Comparison of ENCODE assay signal across 1 cellular context in the genomic region with DNA sequence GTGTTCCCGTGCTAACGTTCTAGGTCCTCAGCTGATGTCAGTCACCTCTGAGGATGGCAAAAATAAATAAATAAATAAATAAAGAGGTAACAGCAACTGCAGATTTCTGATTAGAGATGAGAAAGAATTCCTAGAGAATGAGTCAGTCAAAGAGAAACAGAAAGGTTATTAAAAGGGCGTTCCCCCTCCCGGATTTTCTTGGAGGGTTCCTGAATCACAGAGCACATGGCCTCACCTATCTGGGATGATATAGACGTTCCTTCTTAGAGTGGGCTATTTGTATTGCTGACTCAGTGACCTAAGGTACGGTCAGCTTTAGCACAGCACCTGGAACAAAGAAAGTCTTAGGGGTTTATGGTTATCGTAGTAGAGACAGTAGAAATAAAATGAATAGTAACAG.
A peak's percentile ranks its signal among the peaks of the same experiment; 100 is the strongest.
TF ChIP-seq lines count a peak whose summit lies in the region.

No MANE protein-coding gene starts in this region.

TF ChIP-seq in K562, 482 proteins besides CTCF, POLR2A, EP300 and RAD21 (continued from another document and continues in another):
- TF ChIP-seq ZNF518B (CRISPR knock-in tag; IDR thresholded peaks at IDR 0.05) = no peak
- no peak for TF ChIP-seq BRCA1 (IDR thresholded peaks at IDR 0.05)
- TF ChIP-seq BRCA1 (CRISPR knock-in tag; IDR thresholded peaks at IDR 0.05) = no peak
- no peak for TF ChIP-seq ZSCAN29 (IDR thresholded peaks at IDR 0.05)
- TF ChIP-seq, protein P1, sequence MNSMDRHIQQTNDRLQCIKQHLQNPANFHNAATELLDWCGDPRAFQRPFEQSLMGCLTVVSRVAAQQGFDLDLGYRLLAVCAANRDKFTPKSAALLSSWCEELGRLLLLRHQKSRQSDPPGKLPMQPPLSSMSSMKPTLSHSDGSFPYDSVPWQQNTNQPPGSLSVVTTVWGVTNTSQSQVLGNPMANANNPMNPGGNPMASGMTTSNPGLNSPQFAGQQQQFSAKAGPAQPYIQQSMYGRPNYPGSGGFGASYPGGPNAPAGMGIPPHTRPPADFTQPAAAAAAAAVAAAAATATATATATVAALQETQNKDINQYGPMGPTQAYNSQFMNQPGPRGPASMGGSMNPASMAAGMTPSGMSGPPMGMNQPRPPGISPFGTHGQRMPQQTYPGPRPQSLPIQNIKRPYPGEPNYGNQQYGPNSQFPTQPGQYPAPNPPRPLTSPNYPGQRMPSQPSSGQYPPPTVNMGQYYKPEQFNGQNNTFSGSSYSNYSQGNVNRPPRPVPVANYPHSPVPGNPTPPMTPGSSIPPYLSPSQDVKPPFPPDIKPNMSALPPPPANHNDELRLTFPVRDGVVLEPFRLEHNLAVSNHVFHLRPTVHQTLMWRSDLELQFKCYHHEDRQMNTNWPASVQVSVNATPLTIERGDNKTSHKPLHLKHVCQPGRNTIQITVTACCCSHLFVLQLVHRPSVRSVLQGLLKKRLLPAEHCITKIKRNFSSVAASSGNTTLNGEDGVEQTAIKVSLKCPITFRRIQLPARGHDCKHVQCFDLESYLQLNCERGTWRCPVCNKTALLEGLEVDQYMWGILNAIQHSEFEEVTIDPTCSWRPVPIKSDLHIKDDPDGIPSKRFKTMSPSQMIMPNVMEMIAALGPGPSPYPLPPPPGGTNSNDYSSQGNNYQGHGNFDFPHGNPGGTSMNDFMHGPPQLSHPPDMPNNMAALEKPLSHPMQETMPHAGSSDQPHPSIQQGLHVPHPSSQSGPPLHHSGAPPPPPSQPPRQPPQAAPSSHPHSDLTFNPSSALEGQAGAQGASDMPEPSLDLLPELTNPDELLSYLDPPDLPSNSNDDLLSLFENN (IDR thresholded peaks at IDR 0.05; ENCODE audit: low read depth in 2 of 2, low read length in 2 of 2) = no peak
- TF ChIP-seq ATF3 (IDR thresholded peaks at IDR 0.05) = peak; percentile 64; the same call in 1 of the 2 replicates
- no peak for TF ChIP-seq ATF3 (CRISPR knock-in tag; conservative IDR thresholded peaks at IDR 0.05)
- no peak for TF ChIP-seq RNF2 (IDR thresholded peaks at IDR 0.05)
- TF ChIP-seq KDM1A (IDR thresholded peaks at IDR 0.05) = peak; percentile 73
- no peak for TF ChIP-seq ZNF263 (CRISPR knock-in tag; IDR thresholded peaks at IDR 0.05; ENCODE audit: borderline replicate concordance)
- TF ChIP-seq FOSL1 (tag; conservative IDR thresholded peaks at IDR 0.05) = peak; percentile 86
- TF ChIP-seq, protein P2, sequence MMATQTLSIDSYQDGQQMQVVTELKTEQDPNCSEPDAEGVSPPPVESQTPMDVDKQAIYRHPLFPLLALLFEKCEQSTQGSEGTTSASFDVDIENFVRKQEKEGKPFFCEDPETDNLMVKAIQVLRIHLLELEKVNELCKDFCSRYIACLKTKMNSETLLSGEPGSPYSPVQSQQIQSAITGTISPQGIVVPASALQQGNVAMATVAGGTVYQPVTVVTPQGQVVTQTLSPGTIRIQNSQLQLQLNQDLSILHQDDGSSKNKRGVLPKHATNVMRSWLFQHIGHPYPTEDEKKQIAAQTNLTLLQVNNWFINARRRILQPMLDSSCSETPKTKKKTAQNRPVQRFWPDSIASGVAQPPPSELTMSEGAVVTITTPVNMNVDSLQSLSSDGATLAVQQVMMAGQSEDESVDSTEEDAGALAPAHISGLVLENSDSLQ (IDR thresholded peaks at IDR 0.05) = peak; percentile 42
- TF ChIP-seq CTBP1 (IDR thresholded peaks at IDR 0.05; ENCODE audit: borderline replicate concordance) = peak; percentile 54
- no peak for TF ChIP-seq CTCFL (IDR thresholded peaks at IDR 0.05; ENCODE audit: borderline replicate concordance, insufficient read depth, low read depth, low read length, poor library complexity, severe bottlenecking)
- TF ChIP-seq ZNF143 (CRISPR knock-in tag; IDR thresholded peaks at IDR 0.05) = no peak
- peak; percentile 22; the same call in 1 of the 2 replicates for TF ChIP-seq CBFA2T2 (conservative IDR thresholded peaks at IDR 0.05)
- TF ChIP-seq ZNF561 (CRISPR knock-in tag; conservative IDR thresholded peaks at IDR 0.05) = no peak
- no peak for TF ChIP-seq NFIC (IDR thresholded peaks at IDR 0.05)
- TF ChIP-seq TEAD4 (IDR thresholded peaks at IDR 0.05; ENCODE audit: low read length) = peak; percentile 68
- TF ChIP-seq TEAD4 (CRISPR knock-in tag; IDR thresholded peaks at IDR 0.05; ENCODE audit: borderline replicate concordance) = no peak
- no peak for TF ChIP-seq MBD2 (IDR thresholded peaks at IDR 0.05; ENCODE audit: borderline replicate concordance, low read depth)
- TF ChIP-seq ETV6 (IDR thresholded peaks at IDR 0.05; ENCODE audit: borderline replicate concordance in 1 of 2, low read depth in 2 of 2, low read length in 1 of 2) = no peak
- TF ChIP-seq ETV6 (CRISPR knock-in tag; IDR thresholded peaks at IDR 0.05; ENCODE audit: borderline replicate concordance) = no peak
- TF ChIP-seq, protein P3, sequence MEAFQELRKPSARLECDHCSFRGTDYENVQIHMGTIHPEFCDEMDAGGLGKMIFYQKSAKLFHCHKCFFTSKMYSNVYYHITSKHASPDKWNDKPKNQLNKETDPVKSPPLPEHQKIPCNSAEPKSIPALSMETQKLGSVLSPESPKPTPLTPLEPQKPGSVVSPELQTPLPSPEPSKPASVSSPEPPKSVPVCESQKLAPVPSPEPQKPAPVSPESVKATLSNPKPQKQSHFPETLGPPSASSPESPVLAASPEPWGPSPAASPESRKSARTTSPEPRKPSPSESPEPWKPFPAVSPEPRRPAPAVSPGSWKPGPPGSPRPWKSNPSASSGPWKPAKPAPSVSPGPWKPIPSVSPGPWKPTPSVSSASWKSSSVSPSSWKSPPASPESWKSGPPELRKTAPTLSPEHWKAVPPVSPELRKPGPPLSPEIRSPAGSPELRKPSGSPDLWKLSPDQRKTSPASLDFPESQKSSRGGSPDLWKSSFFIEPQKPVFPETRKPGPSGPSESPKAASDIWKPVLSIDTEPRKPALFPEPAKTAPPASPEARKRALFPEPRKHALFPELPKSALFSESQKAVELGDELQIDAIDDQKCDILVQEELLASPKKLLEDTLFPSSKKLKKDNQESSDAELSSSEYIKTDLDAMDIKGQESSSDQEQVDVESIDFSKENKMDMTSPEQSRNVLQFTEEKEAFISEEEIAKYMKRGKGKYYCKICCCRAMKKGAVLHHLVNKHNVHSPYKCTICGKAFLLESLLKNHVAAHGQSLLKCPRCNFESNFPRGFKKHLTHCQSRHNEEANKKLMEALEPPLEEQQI (IDR thresholded peaks at IDR 0.05) = no peak
- TF ChIP-seq ZEB2 (IDR thresholded peaks at IDR 0.05) = 0 out of 2 replicates have a peak, but pooled peaks have one; percentile 40
- TF ChIP-seq, protein P4, sequence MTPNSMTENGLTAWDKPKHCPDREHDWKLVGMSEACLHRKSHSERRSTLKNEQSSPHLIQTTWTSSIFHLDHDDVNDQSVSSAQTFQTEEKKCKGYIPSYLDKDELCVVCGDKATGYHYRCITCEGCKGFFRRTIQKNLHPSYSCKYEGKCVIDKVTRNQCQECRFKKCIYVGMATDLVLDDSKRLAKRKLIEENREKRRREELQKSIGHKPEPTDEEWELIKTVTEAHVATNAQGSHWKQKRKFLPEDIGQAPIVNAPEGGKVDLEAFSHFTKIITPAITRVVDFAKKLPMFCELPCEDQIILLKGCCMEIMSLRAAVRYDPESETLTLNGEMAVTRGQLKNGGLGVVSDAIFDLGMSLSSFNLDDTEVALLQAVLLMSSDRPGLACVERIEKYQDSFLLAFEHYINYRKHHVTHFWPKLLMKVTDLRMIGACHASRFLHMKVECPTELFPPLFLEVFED (CRISPR knock-in tag; conservative IDR thresholded peaks at IDR 0.05) = no peak
- TF ChIP-seq DPF2 (IDR thresholded peaks at IDR 0.05) = 0 out of 2 replicates have a peak, but pooled peaks have one; percentile 39
- TF ChIP-seq RUNX1 (IDR thresholded peaks at IDR 0.05; ENCODE audit: low read depth) = no peak
- peak; percentile 38; the same call in 1 of the 2 replicates for TF ChIP-seq L3MBTL2 (IDR thresholded peaks at IDR 0.05)
- no peak for TF ChIP-seq FOXP1 (CRISPR knock-in tag; IDR thresholded peaks at IDR 0.05)
- no peak for TF ChIP-seq BHLHE40 (IDR thresholded peaks at IDR 0.05; ENCODE audit: low read length)
- TF ChIP-seq, protein P5, sequence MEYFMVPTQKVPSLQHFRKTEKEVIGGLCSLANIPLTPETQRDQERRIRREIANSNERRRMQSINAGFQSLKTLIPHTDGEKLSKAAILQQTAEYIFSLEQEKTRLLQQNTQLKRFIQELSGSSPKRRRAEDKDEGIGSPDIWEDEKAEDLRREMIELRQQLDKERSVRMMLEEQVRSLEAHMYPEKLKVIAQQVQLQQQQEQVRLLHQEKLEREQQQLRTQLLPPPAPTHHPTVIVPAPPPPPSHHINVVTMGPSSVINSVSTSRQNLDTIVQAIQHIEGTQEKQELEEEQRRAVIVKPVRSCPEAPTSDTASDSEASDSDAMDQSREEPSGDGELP (CRISPR knock-in tag; IDR thresholded peaks at IDR 0.05; ENCODE audit: borderline replicate concordance) = no peak
- TF ChIP-seq CEBPB (tag; IDR thresholded peaks at IDR 0.05) = no peak
- TF ChIP-seq ARID1B (IDR thresholded peaks at IDR 0.05) = peak; percentile 61
- TF ChIP-seq, protein P6, sequence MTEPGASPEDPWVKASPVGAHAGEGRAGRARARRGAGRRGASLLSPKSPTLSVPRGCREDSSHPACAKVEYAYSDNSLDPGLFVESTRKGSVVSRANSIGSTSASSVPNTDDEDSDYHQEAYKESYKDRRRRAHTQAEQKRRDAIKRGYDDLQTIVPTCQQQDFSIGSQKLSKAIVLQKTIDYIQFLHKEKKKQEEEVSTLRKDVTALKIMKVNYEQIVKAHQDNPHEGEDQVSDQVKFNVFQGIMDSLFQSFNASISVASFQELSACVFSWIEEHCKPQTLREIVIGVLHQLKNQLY (CRISPR knock-in tag; conservative IDR thresholded peaks at IDR 0.05) = no peak
- peak; percentile 47 for TF ChIP-seq CBFA2T3 (IDR thresholded peaks at IDR 0.05)
- TF ChIP-seq GTF2B (IDR thresholded peaks at IDR 0.05; ENCODE audit: extremely low read depth, insufficient read length) = no peak
- TF ChIP-seq POU5F1 (IDR thresholded peaks at IDR 0.05; ENCODE audit: borderline replicate concordance, low read depth, low read length, partially characterized antibody) = no peak
- peak; percentile 78 for TF ChIP-seq JUND (IDR thresholded peaks at IDR 0.05; ENCODE audit: borderline replicate concordance, low read depth, low read length)
- peak; percentile 76; the same call in 2 of the 3 replicates for TF ChIP-seq JUND (tag; IDR thresholded peaks at IDR 0.05; ENCODE audit: borderline replicate concordance, low read depth, low read length)
- no peak for TF ChIP-seq CEBPG (CRISPR knock-in tag; IDR thresholded peaks at IDR 0.05)
- peak in 1 of 2 experiments; percentile 8; a peak in 1 of 4 replicates for TF ChIP-seq CEBPG (tag; conservative IDR thresholded peaks at IDR 0.05 in 1 of 2, IDR thresholded peaks at IDR 0.05 in 1 of 2)
- TF ChIP-seq GTF2A2 (tag; IDR thresholded peaks at IDR 0.05) = no peak
- TF ChIP-seq FOXJ2 (tag; IDR thresholded peaks at IDR 0.05) = no peak
- TF ChIP-seq COPS2 (conservative IDR thresholded peaks at IDR 0.05) = no peak
- no peak for TF ChIP-seq SAFB2 (IDR thresholded peaks at IDR 0.05; ENCODE audit: borderline replicate concordance, low read depth, low read length, severe bottlenecking)
- peak; percentile 28; the same call in 1 of the 2 replicates for TF ChIP-seq TAL1 (IDR thresholded peaks at IDR 0.05)
- no peak for TF ChIP-seq ZC3H11A (IDR thresholded peaks at IDR 0.05; ENCODE audit: low read depth, low read length)
- TF ChIP-seq XRCC4 (IDR thresholded peaks at IDR 0.05; ENCODE audit: extremely low read depth, insufficient read depth, insufficient read length) = no peak
